16 cellular contexts compared by ENCODE assay signal in the genomic region with DNA sequence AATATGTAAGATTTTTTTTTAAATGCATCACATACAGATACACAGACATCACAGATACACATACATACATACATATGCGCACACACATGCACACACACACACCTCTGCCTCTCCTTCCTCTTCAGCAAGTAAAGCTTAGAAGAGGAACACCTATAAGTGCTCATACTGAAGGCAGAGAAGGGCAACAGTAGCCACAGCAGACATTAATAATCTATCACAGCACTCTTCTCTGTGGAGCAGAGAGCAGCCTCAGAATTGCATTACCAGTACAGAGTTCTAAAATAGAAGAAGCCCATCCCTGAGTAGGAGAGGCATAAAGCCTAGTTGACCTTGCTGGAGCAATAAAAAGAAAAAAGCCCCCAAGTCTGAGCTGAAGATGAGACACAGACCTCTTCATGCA.
DNase-seq lines count a peak whose midpoint lies in the region; ATAC-seq, FAIRE-seq and TF ChIP-seq lines count a peak whose summit lies in the region.
"Had no signal": no experiment of that assay in that cellular context is flagged by ENCODE, and none has a peak within 500 bp of the region (broad histone marks: within the 10 kb centered on the region; RNA-seq: fewer than 3 reads in every experiment).

No MANE protein-coding gene starts in this region.

- POLR2A ChIA-PET in A673 (lab: Charles Lee; ENCODE audit: low non-redundant PET), result no interaction called here
- POLR2A ChIA-PET in PC-9 (lab: Charles Lee; ENCODE audit: unreplicated experiment), result no interaction called here
- POLR2A ChIA-PET in RWPE1 (lab: Yijun Ruan, JAX; ENCODE audit: low non-redundant PET), result no interaction called here

- H3K79me2 ChIP-seq in PC-9 (ENCODE audit: low read depth) (no peaks in the 10 kb centered on the region), fibroblast of lung (ENCODE audit: control insufficient read depth, insufficient read depth, low read length) (no peaks in the 10 kb centered on the region)
- H3K79me2 ChIP-seq: parathyroid adenoma had no signal

- H3K36me3 ChIP-seq in A673 (ENCODE audit: insufficient read depth, low read length, poor library complexity, severe bottlenecking) (no peaks in the 10 kb centered on the region), PC-9 (ENCODE audit: low read depth) (no peaks in the 10 kb centered on the region), fibroblast of lung (ENCODE audit: control insufficient read depth, insufficient read depth, low read length) (no peaks in the 10 kb centered on the region)

- no TSS peak for BruUV-seq in A673 (replicated peaks; lab: Mats Ljungman, UMichigan)
- BruUV-seq in PC-9 (replicated peaks; lab: Mats Ljungman, UMichigan), result no TSS peak

- H4K20me1 ChIP-seq in PC-9 (ENCODE audit: insufficient read depth) (no peaks in the 10 kb centered on the region), fibroblast of lung (ENCODE audit: control insufficient read depth, extremely low read depth, insufficient read depth, low read length) (no peaks in the 10 kb centered on the region)

- no peak for TF ChIP-seq POLR2A in GM12891 (IDR thresholded peaks at IDR 0.05; ENCODE audit: low read depth, low read length)

- H3K4me1 ChIP-seq in A673 (ENCODE audit: insufficient read depth, low read length, poor library complexity, severe bottlenecking) (peaks cover 14% of the 10 kb centered on the region), PC-9 (replicated peaks; ENCODE audit: insufficient read depth) (peaks cover 20% of the 10 kb centered on the region), fibroblast of lung (ENCODE audit: control insufficient read depth, extremely low read depth, insufficient read depth, low read length) (peaks cover 4% of the 10 kb centered on the region)
- H3K4me1 ChIP-seq: parathyroid adenoma had no signal

- H3F3A ChIP-seq in PC-9 (ENCODE audit: insufficient read depth, low read depth), result 0 out of 2 replicates have a peak, but pooled peaks cover 8% of the 10 kb centered on the region

- H2AFZ ChIP-seq in PC-9 (no peak overlapping the region), fibroblast of lung (ENCODE audit: low read length) (no peak overlapping the region)
- H2AFZ ChIP-seq: parathyroid adenoma had no signal

- DNase-seq in A673 (ENCODE audit: low spot score) (peak; percentile 11), GM12891 (ENCODE audit: insufficient read length, low spot score) (no peak), PC-9 (no peak), fibroblast of lung (ENCODE audit: low read depth in 2 of 2) (no peak), RWPE1 (ENCODE audit: low spot score) (no peak), NCI-H82 treated with DMSO at 0.1 percent for 48 hours (lab: John Stamatoyannopoulos, UW; ENCODE audit: unreplicated experiment) (no peak)
- DNase-seq: activated CD4-positive, CD25-positive, alpha-beta regulatory T cell; activated gamma-delta T cell; naive B cell had no signal

- H3K4me2 ChIP-seq in PC-9 (peak overlapping the region; percentile 42), fibroblast of lung (ENCODE audit: extremely low read depth, insufficient read depth, low read length) (peak overlapping the region; percentile 11)

- no peaks in the 10 kb centered on the region for H3K27me3 ChIP-seq in A673 (replicated peaks; ENCODE audit: insufficient read depth, low read depth, low read length, poor library complexity)
- no peaks in the 10 kb centered on the region for H3K27me3 ChIP-seq in PC-9 (ENCODE audit: insufficient read depth, low read depth)
- H3K27me3 ChIP-seq in fibroblast of lung (ENCODE audit: control insufficient read depth, insufficient read depth, low read length), result no peaks in the 10 kb centered on the region

- no peak for TF ChIP-seq CTCF in A673 (conservative IDR thresholded peaks at IDR 0.05; ENCODE audit: low read depth, low read length)
- no peak for TF ChIP-seq CTCF in PC-9 (conservative IDR thresholded peaks at IDR 0.05)
- no peak for TF ChIP-seq CTCF in fibroblast of lung (conservative IDR thresholded peaks at IDR 0.05 in 1 of 2, IDR thresholded peaks at IDR 0.05 in 1 of 2; ENCODE audit: low read depth in 1 of 2, low read length in 2 of 2)
- TF ChIP-seq CTCF in RWPE1 (conservative IDR thresholded peaks at IDR 0.05; ENCODE audit: low read depth), result no peak

- H3K9ac ChIP-seq in fibroblast of lung (ENCODE audit: insufficient read depth, low read length), result no peak overlapping the region
- H3K9ac ChIP-seq: parathyroid adenoma had no signal

- ATAC-seq in GM18520 (IDR thresholded peaks at IDR 0.05; ENCODE audit: unreplicated experiment), result no peak
- ATAC-seq in HG03025 (IDR thresholded peaks at IDR 0.05; ENCODE audit: low FRiP score, unreplicated experiment), result no peak
- ATAC-seq: K562 had no signal

- H3K9me3 ChIP-seq in A673 (ENCODE audit: low read depth, low read length, poor library complexity, severe bottlenecking) (no peaks in the 10 kb centered on the region), PC-9 (ENCODE audit: insufficient read depth, low read depth) (no peaks in the 10 kb centered on the region), fibroblast of lung (ENCODE audit: control insufficient read depth, insufficient read depth, low read depth, low read length) (no peaks in the 10 kb centered on the region)

- CTCF ChIA-PET in A673 (lab: Charles Lee), result no interaction called here
- CTCF ChIA-PET in PC-9 (lab: Charles Lee), result no interaction called here
- CTCF ChIA-PET in RWPE1 (lab: Yijun Ruan, JAX), result no interaction called here

- H3K9me2 ChIP-seq in PC-9 (ENCODE audit: insufficient read depth), result no peaks in the 10 kb centered on the region

- H3K27ac ChIP-seq in A673 (ENCODE audit: low read depth, low read length, poor library complexity, severe bottlenecking) (peak overlapping the region; percentile 30), PC-9 (peak overlapping the region; percentile 77), fibroblast of lung (ENCODE audit: insufficient read depth, low read length) (no peak overlapping the region), RWPE1 (no peak overlapping the region)
- H3K27ac ChIP-seq: parathyroid adenoma had no signal

- H3K4me3 ChIP-seq in A673 (ENCODE audit: low read depth, low read length, poor library complexity, severe bottlenecking) (no peak overlapping the region), PC-9 (no peak overlapping the region), fibroblast of lung (replicated peaks in 1 of 4; ENCODE audit: control extremely low read depth in 1 of 4, insufficient read depth in 1 of 4, low read depth in 3 of 4, low read length in 4 of 4) (no peak overlapping the region)
- H3K4me3 ChIP-seq: K562, skin epidermis had no signal

- intact Hi-C loops in A673 (cut with micrococcal nuclease; ENCODE audit: unreplicated experiment) (no loop called here), PC-9 (cut with micrococcal nuclease; ENCODE audit: unreplicated experiment) (loop anchor here (2.0 to 10.0 kb wide), 5 partner anchors 39 to 173 kb away; a partner anchor contains a TSS)

- FAIRE-seq in GM12891 (lab: Jason Lieb, UNC), result peak; percentile 33
- FAIRE-seq: D721Med, GM18507, K562 had no signal

TF ChIP-seq in GM12891, 5 proteins besides CTCF, POLR2A, EP300 and RAD21:
- TF ChIP-seq TAF1 (IDR thresholded peaks at IDR 0.05; ENCODE audit: low read depth, low read length) (no peak), POU2F2 (IDR thresholded peaks at IDR 0.05; ENCODE audit: low read depth, low read length) (no peak), POLR2AphosphoS5 (IDR thresholded peaks at IDR 0.05; ENCODE audit: low read depth, low read length) (no peak), SPI1 (IDR thresholded peaks at IDR 0.05; ENCODE audit: low read depth, low read length) (no peak), PAX5 (IDR thresholded peaks at IDR 0.05; ENCODE audit: insufficient read depth, low read length, severe bottlenecking) (no peak)

Comparison
In these comparisons a context has a peak if more than half of its experiments do, and no peak if none do; other contexts are left out.
1. H3K27ac ChIP-seq: peak in A673 (single experiment) and PC-9 (single experiment); none in fibroblast of lung (single experiment) and RWPE1 (single experiment).